ENCODE assay signal across 8 cellular contexts in the genomic region with DNA sequence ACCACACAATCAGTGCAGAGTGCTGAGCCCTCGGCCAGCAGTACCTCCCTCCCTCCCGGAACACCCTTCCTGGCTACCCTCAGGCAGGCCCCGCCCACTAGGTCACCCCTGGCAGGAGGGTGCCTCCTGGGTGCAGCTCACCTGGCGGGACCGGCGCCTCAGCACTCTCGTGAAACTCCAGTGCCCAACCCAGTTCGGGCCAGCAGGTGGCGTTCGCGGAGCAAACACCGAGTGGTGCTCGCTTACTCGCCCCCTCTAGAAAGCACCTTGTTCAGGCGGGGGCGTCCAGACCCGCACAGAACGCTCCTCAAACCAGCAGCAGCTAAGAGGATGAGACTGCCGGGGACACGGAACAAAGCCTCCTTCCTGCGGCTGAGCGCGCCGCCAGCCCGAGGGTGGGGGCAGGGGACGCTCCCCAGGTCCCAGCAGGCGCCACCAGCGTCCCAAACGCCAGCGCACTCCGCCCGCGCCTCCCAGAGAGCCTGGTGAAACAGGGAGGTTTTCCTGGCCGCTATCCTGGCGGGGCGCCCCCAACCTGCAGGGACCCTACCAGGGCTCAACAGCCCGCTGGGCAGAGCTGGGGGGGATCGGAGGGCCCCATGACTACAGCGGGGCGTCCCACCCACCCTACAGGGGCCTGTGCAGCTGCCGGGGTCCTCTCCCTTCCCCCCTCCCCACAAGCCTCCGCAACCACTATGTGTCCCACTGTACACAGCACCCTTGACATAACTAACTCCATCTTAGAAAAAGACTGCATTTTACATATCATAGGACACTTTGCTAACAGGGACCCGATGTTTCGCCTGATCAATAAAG. TPM values are rescaled to one million over a fixed set of nuclear protein-coding genes. Genes with fewer than 3 reads are reported as not detected.
DNase-seq lines count a peak whose midpoint lies in the region; ATAC-seq and TF ChIP-seq lines count a peak whose summit lies in the region.

No MANE protein-coding gene starts in this region.

- TF ChIP-seq EP300 in upper lobe of left lung (IDR thresholded peaks at IDR 0.05), result no peak

- DNase-seq in DMS153 (lab: John Stamatoyannopoulos, UW), result peak; percentile 82
- peak; percentile 77 for DNase-seq in Jurkat, Clone E6-1 (ENCODE audit: low read depth, low spot score)
- no peak for DNase-seq in SK-N-MC (ENCODE audit: low read depth, low spot score)
- peak; percentile 92 for DNase-seq in activated naive CD8-positive, alpha-beta T cell treated with anti-CD3 and anti-CD28 coated beads for 36 hours
- peak; percentile 85 for DNase-seq in cardiac septum (ENCODE audit: low spot score)
- DNase-seq in posterior vena cava (ENCODE audit: low spot score), result peak; percentile 89
- DNase-seq in upper lobe of left lung, result peak; percentile 92 to 94

- H3K36me3 ChIP-seq in SK-N-MC (ENCODE audit: insufficient read depth, low read length) (no peaks in the 10 kb centered on the region), upper lobe of left lung (no peaks in the 10 kb centered on the region)

- no peaks in the 10 kb centered on the region for H3K9me3 Mint-ChIP-seq in activated naive CD8-positive, alpha-beta T cell treated with anti-CD3 and anti-CD28 coated beads for 36 hours

- no peak overlapping the region for H3K9ac ChIP-seq in SK-N-MC (ENCODE audit: insufficient read length)

- H3K4me1 Mint-ChIP-seq in activated naive CD8-positive, alpha-beta T cell treated with anti-CD3 and anti-CD28 coated beads for 36 hours, result peaks cover 59% of the 10 kb centered on the region

- H3K9me3 ChIP-seq in SK-N-MC (ENCODE audit: low read depth, low read length), result no peaks in the 10 kb centered on the region
- H3K9me3 ChIP-seq in upper lobe of left lung, result no peaks in the 10 kb centered on the region

- 9 to 12% methylated on average over 18 to 32 of the region's 44 CpGs for WGBS in upper lobe of left lung, 2 donors

- no peaks in the 10 kb centered on the region for H3K27me3 Mint-ChIP-seq in activated naive CD8-positive, alpha-beta T cell treated with anti-CD3 and anti-CD28 coated beads for 36 hours

- peak overlapping the region; percentile 40 for H3K4me3 ChIP-seq in Jurkat, Clone E6-1 (ENCODE audit: low read length)
- H3K4me3 ChIP-seq in SK-N-MC (peak overlapping the region; percentile 84), upper lobe of left lung (peak overlapping the region in 3 of 4 donors; percentile 29 to 50 (median 48))

- peaks cover 7% of the 10 kb centered on the region for H3K36me3 Mint-ChIP-seq in activated naive CD8-positive, alpha-beta T cell treated with anti-CD3 and anti-CD28 coated beads for 36 hours

- H3K4me1 ChIP-seq in upper lobe of left lung, result peaks cover 15 to 47% (median 36%) of the 10 kb centered on the region in 4 donors

- ATAC-seq in GM21526 (IDR thresholded peaks at IDR 0.05; ENCODE audit: low FRiP score, unreplicated experiment) (peak; percentile 84), upper lobe of left lung (ENCODE audit: low FRiP score in 2 of 2) (peak; percentile 84 to 91)

- H3K27me3 ChIP-seq in upper lobe of left lung, result no peaks in the 10 kb centered on the region

- H3K4me3 Mint-ChIP-seq in activated naive CD8-positive, alpha-beta T cell treated with anti-CD3 and anti-CD28 coated beads for 36 hours, result peak overlapping the region; percentile 76

- no peak overlapping the region for H3K27ac ChIP-seq in SK-N-MC
- H3K27ac ChIP-seq in upper lobe of left lung, result no peak overlapping the region

- intact Hi-C loops in cardiac septum (cut with DNase I) (loop anchor here (5.0 kb wide), 1 partner anchor 55 kb away; no protein-coding TSS in a partner anchor), posterior vena cava (cut with DNase I) (no loop called here)

- H3K27ac Mint-ChIP-seq in activated naive CD8-positive, alpha-beta T cell treated with anti-CD3 and anti-CD28 coated beads for 36 hours, result peak overlapping the region; percentile 64

- TF ChIP-seq CTCF in upper lobe of left lung (IDR thresholded peaks at IDR 0.05), result peak; percentile 83 to 90 (median 84)

- TF ChIP-seq POLR2A in upper lobe of left lung (IDR thresholded peaks at IDR 0.05), result no peak

RNA-seq across cellular contexts. Expression of gene MRPS5, which starts 44.7 kb away (rescaled TPM):
- 113 TPM for polyA plus RNA-seq in Jurkat, Clone E6-1 (2012; ENCODE audit: insufficient read depth, insufficient read length)
- total RNA-seq in activated naive CD8-positive, alpha-beta T cell treated with anti-CD3 and anti-CD28 coated beads for 36 hours, result 10 to 100 TPM; 83.8 to 84.8 TPM
- total RNA-seq in cardiac septum, result 69.4 TPM
- 10 to 100 TPM; 32.2 to 33.7 TPM for total RNA-seq in posterior vena cava
- 10 to 100 TPM; 37.5 to 77.5 (median 47.9) TPM for total RNA-seq in upper lobe of left lung

RNA-seq across cellular contexts. Expression of gene MAL, which starts 51.4 kb away (rescaled TPM):
- 22.0 TPM for polyA plus RNA-seq in Jurkat, Clone E6-1 (2012; ENCODE audit: insufficient read depth, insufficient read length)
- 10 to 100 TPM; 50.8 to 52.9 TPM for total RNA-seq in activated naive CD8-positive, alpha-beta T cell treated with anti-CD3 and anti-CD28 coated beads for 36 hours
- total RNA-seq in cardiac septum (8.3 TPM), posterior vena cava (1 to 10 TPM; 1.0 to 1.6 TPM), upper lobe of left lung (10 to 100 TPM in 1 of 6 donors, 1 to 10 TPM in 4, not detected in 1; 3.7 to 13.0 (median 5.0) TPM)
